Comparison of ENCODE assay signal across 11 cellular contexts in genomic region chr19:2170219-2170618, GRCh38. TPM values are rescaled to one million over a fixed set of nuclear protein-coding genes. Genes with fewer than 3 reads are reported as not detected.
A peak's percentile ranks its signal among the peaks of the same experiment; 100 is the strongest.
DNase-seq lines count a peak whose midpoint lies in the region; ATAC-seq, FAIRE-seq and TF ChIP-seq lines count a peak whose summit lies in the region.
"Had no signal": no experiment of that assay in that cellular context is flagged by ENCODE, and none has a peak within 500 bp of the region (broad histone marks: within the 10 kb centered on the region; RNA-seq: fewer than 3 reads in every experiment).

No MANE protein-coding gene starts in this region.

- no peak for FAIRE-seq in GM12878 (lab: Jason Lieb, UNC)

- in situ Hi-C loops in GM12878 (cut with MboI), result loop anchor here (5.0 kb wide), 1 partner anchor 102 kb away; no protein-coding TSS in a partner anchor

- no peak for ATAC-seq in Right ventricle myocardium inferior
- ATAC-seq in GM12878, result no peak
- no peak for ATAC-seq in upper lobe of left lung (ENCODE audit: low FRiP score in 2 of 2)
- ATAC-seq in HG02981 (IDR thresholded peaks at IDR 0.05; ENCODE audit: unreplicated experiment), result no peak
- no peak for ATAC-seq in HG03565 (IDR thresholded peaks at IDR 0.05; ENCODE audit: unreplicated experiment)

- SMC1A ChIA-PET in GM12878 (lab: Charles Lee; ENCODE audit: uncharacterized antibody, unreplicated experiment), result interaction anchor here (1.2 to 6.5 kb wide), 6 partner anchors 13 to 440 kb away, joined by 3 to 41 read pairs (median 4); partner anchors contain the start of gene PLEKHJ1

- peak; percentile 14 for DNase-seq in Right ventricle myocardium inferior (ENCODE audit: missing footprints)
- DNase-seq in cardiac septum (ENCODE audit: low spot score), result no peak
- DNase-seq in GM12878 (ENCODE audit: low read depth, low spot score), result no peak
- DNase-seq in mesothelial cell of epicardium (ENCODE audit: low spot score in 2 of 2, unreplicated experiment in 2 of 2), result no peak
- no peak for DNase-seq in upper lobe of left lung
- no peak for DNase-seq in DMS53 treated with DMSO at 0.1 percent for 48 hours (lab: John Stamatoyannopoulos, UW; ENCODE audit: unreplicated experiment)
- DNase-seq: effector CD8-positive, alpha-beta T cell; MG63; NCI-H82 had no signal

- WGBS in GM12878 (ENCODE audit: insufficient coverage, insufficient replicate concordance, low lambda C conversion rate, missing lambda C conversion rate), result 28% methylated on average over 12 of the region's 12 CpGs
- WGBS in upper lobe of left lung, 2 donors, result 79% methylated on average over 12 of the region's 12 CpGs

- H3K36me3 ChIP-seq in GM12878 (ENCODE audit: control insufficient read depth in 2 of 2, insufficient read depth in 2 of 2, low read length in 1 of 2) (peaks cover 4 to 10% of the 10 kb centered on the region in 2 experiments; a peak in 3 of 4 replicates), upper lobe of left lung (peaks cover 0 to 7% (median 0%) of the 10 kb centered on the region in 4 donors)

- TF ChIP-seq EP300 in GM12878 (IDR thresholded peaks at IDR 0.05; ENCODE audit: borderline replicate concordance in 1 of 2, control insufficient read depth in 1 of 2, low read depth in 2 of 2, low read length in 2 of 2) (no peak), upper lobe of left lung (IDR thresholded peaks at IDR 0.05) (no peak)

- CTCF ChIA-PET in GM12878 (lab: Yijun Ruan, JAX), result interaction anchor here (0.6 to 4.1 kb wide), 7 partner anchors 14 to 446 kb away, joined by 3 to 64 read pairs (median 4); no protein-coding TSS in a partner anchor

- TF ChIP-seq POLR2A in GM12878 (IDR thresholded peaks at IDR 0.05; ENCODE audit: low read depth, low read length) (no peak), upper lobe of left lung (IDR thresholded peaks at IDR 0.05) (no peak)

- BruUV-seq in GM12878 (replicated peaks; lab: Mats Ljungman, UMichigan), result no TSS peak

- peaks cover 96% of the 10 kb centered on the region for H3K79me2 ChIP-seq in GM12878 (ENCODE audit: control insufficient read depth, insufficient read depth, low read length)

- TF ChIP-seq CTCF in GM12878 (IDR thresholded peaks at IDR 0.05 in 2 of 3, conservative IDR thresholded peaks at IDR 0.05 in 1 of 3; ENCODE audit: control insufficient read depth in 2 of 3, extremely low read depth in 1 of 3, insufficient read depth in 1 of 3, low read depth in 3 of 3, low read length in 3 of 3) (no peak), mesothelial cell of epicardium (IDR thresholded peaks at IDR 0.05; ENCODE audit: unreplicated experiment) (no peak), upper lobe of left lung (IDR thresholded peaks at IDR 0.05) (no peak)

- peak overlapping the region; percentile 64 for H3K4me2 ChIP-seq in GM12878 (ENCODE audit: control insufficient read depth, insufficient read depth)

- H3K27me3 ChIP-seq in GM12878 (replicated peaks in 1 of 2; ENCODE audit: control insufficient read depth in 2 of 2, insufficient read depth in 2 of 2, low read length in 1 of 2) (no peaks in the 10 kb centered on the region), upper lobe of left lung (no peaks in the 10 kb centered on the region)
- H3K27me3 ChIP-seq: MG63 had no signal

- H3K4me1 ChIP-seq in GM12878 (ENCODE audit: control insufficient read depth, insufficient read depth, low read length), result peaks cover 49% of the 10 kb centered on the region
- peaks cover 67 to 78% (median 69%) of the 10 kb centered on the region in 4 donors for H3K4me1 ChIP-seq in upper lobe of left lung

- H3K9ac ChIP-seq in GM12878 (ENCODE audit: control insufficient read depth, insufficient read depth, low read length), result peak overlapping the region; percentile 59; the same call in 1 of the 2 replicates

- H3K27ac Mint-ChIP-seq in mesothelial cell of epicardium, result peak overlapping the region; percentile 62

- intact Hi-C loops in Right ventricle myocardium inferior (cut with DNase I), result no loop called here
- intact Hi-C loops in cardiac septum (cut with DNase I), result no loop called here
- intact Hi-C loops in GM12878 (cut with micrococcal nuclease; ENCODE audit: unreplicated experiment), result no loop called here

- no peak for TF ChIP-seq RAD21 in GM12878 (IDR thresholded peaks at IDR 0.05; ENCODE audit: insufficient read depth, low read depth, low read length)

- H3K27ac ChIP-seq in GM12878 (ENCODE audit: control insufficient read depth, insufficient read depth) (peak overlapping the region; percentile 74), upper lobe of left lung (peak overlapping the region; percentile 90 to 99 (median 96))

- peaks cover 3% of the 10 kb centered on the region for H3K36me3 Mint-ChIP-seq in mesothelial cell of epicardium

- H4K20me1 ChIP-seq in GM12878 (ENCODE audit: control insufficient read depth, insufficient read depth), result no peaks in the 10 kb centered on the region

- H2AFZ ChIP-seq in GM12878 (ENCODE audit: control insufficient read depth, low read depth, low read length), result no peak overlapping the region

- no peak overlapping the region for H3K4me3 Mint-ChIP-seq in mesothelial cell of epicardium

- H3K9me3 ChIP-seq in GM12878 (replicated peaks; ENCODE audit: control insufficient read depth, insufficient read depth, low read length) (no peaks in the 10 kb centered on the region; the same call in 2 of the 3 replicates), upper lobe of left lung (no peaks in the 10 kb centered on the region)
- H3K9me3 ChIP-seq: MG63 had no signal

- RAD21 ChIA-PET in GM12878 (lab: Charles Lee; ENCODE audit: unreplicated experiment), result interaction anchor here (0.8 to 4.4 kb wide), 13 partner anchors 12 to 451 kb away, joined by 3 to 46 read pairs (median 9); partner anchors contain the start of genes AP3D1 and PLEKHJ1

- peak overlapping the region; percentile 59; the same call in 1 of the 2 replicates for H3K4me3 ChIP-seq in GM12878
- no peak overlapping the region for H3K4me3 ChIP-seq in upper lobe of left lung
- H3K4me3 ChIP-seq: MG63 had no signal

- H3K9me3 Mint-ChIP-seq in mesothelial cell of epicardium, result no peaks in the 10 kb centered on the region

- peaks cover 58% of the 10 kb centered on the region for H3K4me1 Mint-ChIP-seq in mesothelial cell of epicardium

- POLR2A ChIA-PET in GM12878 (lab: Charles Lee), result interaction anchor here (1.2 to 4.4 kb wide), 8 partner anchors 12 to 116 kb away, joined by 3 to 53 read pairs (median 7); no protein-coding TSS in a partner anchor

- H3K27me3 Mint-ChIP-seq in mesothelial cell of epicardium (ENCODE audit: low read depth), result no peaks in the 10 kb centered on the region

RNA-seq across cellular contexts. Expression of gene DOT1L, which starts 6.5 kb away (rescaled TPM):
- total RNA-seq in Right ventricle myocardium inferior (9.7 TPM), cardiac septum (15.2 TPM), GM12878 (2014; rRNA removed) (9.2 and 9.5 TPM in 2 replicates), GM12878 (2014; rRNA removed; fragmentation: Illumina TruSeq; extraction: Trizol) (5.4 and 7.0 TPM in 2 replicates), GM12878 (2021) (54.7 and 59.5 TPM in 2 replicates), mesothelial cell of epicardium (54.1 to 59.1 TPM (median 58.2 TPM) in 3 replicates), upper lobe of left lung (100 to 1,000 TPM in 1 of 6 donors, 10 to 100 TPM in 5; 30.3 to 104 (median 37.2) TPM)
- total RNA-seq in GM12878 (2013; cell fraction: nucleolus; rRNA removed), result 105 and 107 TPM in 2 replicates
- polyA plus RNA-seq in GM12878 (2011; ENCODE audit: low read depth), result 4.5 TPM
- polyA plus RNA-seq in GM12878 (2011; rRNA removed) (7.1 and 11.4 TPM in 2 replicates), GM12878 (2014; fragmentation: Illumina TruSeq; extraction: Trizol) (2.9 and 9.6 TPM in 2 replicates), GM12878 (2014; fragmentation: Nextera tagmentation; extraction: Ambion mirVana) (under 1 TPM; 0.18 to 0.26 TPM), GM12878 (2014; rRNA removed) (22.2 and 29.1 TPM in 2 replicates), GM12878 (2016; fragmentation: Nextera tagmentation; extraction: Ambion mirVana) (10 to 100 TPM; 10.1 to 12.9 TPM)
- polyA plus RNA-seq in GM12878 (2011; cell fraction: cytosol; rRNA removed), result 15.1 and 16.5 TPM in 2 replicates
- polyA plus RNA-seq in GM12878 (2011; cell fraction: nucleus; rRNA removed), result 106 and 193 TPM in 2 replicates
- polyA plus RNA-seq in GM12878 (2012), result 17.8 and 23.1 TPM in 2 replicates
- polyA minus RNA-seq in GM12878 (2011; rRNA and poly(A)+ RNA removed), result 21.3 and 24.5 TPM in 2 replicates
- 19.2 and 22.3 TPM in 2 replicates for polyA minus RNA-seq in GM12878 (2011; cell fraction: cytosol; rRNA and poly(A)+ RNA removed)
- 26.8 and 37.7 TPM in 2 replicates for polyA minus RNA-seq in GM12878 (2011; cell fraction: nucleus; rRNA and poly(A)+ RNA removed)

RNA-seq across cellular contexts. Expression of gene AP3D1, which starts 18.9 kb away (rescaled TPM):
- total RNA-seq in Right ventricle myocardium inferior (71.8 TPM), cardiac septum (89.0 TPM), GM12878 (2014; rRNA removed) (71.8 and 74.1 TPM in 2 replicates), GM12878 (2014; rRNA removed; fragmentation: Illumina TruSeq; extraction: Trizol) (25.6 and 26.7 TPM in 2 replicates), GM12878 (2021) (98.4 and 108 TPM in 2 replicates), mesothelial cell of epicardium (107 to 116 TPM (median 115 TPM) in 3 replicates), upper lobe of left lung (100 to 1,000 TPM in 5 of 6 donors, 10 to 100 TPM in 1; 73.5 to 180 (median 115) TPM)
- 141 and 170 TPM in 2 replicates for total RNA-seq in GM12878 (2013; cell fraction: nucleolus; rRNA removed)
- 50.7 TPM for polyA plus RNA-seq in GM12878 (2011; ENCODE audit: low read depth)
- polyA plus RNA-seq in GM12878 (2011; rRNA removed) (21.1 and 58.0 TPM in 2 replicates), GM12878 (2014; fragmentation: Illumina TruSeq; extraction: Trizol) (42.5 and 68.7 TPM in 2 replicates), GM12878 (2014; fragmentation: Nextera tagmentation; extraction: Ambion mirVana) (1 to 10 TPM; 1.5 to 3.0 TPM), GM12878 (2014; rRNA removed) (67.6 and 77.8 TPM in 2 replicates), GM12878 (2016; fragmentation: Nextera tagmentation; extraction: Ambion mirVana) (10 to 100 TPM; 19.4 to 60.2 TPM)
- 88.7 and 101 TPM in 2 replicates for polyA plus RNA-seq in GM12878 (2011; cell fraction: cytosol; rRNA removed)
- polyA plus RNA-seq in GM12878 (2011; cell fraction: nucleus; rRNA removed), result 363 and 377 TPM in 2 replicates
- polyA plus RNA-seq in GM12878 (2012), result 74.6 and 86.8 TPM in 2 replicates
- 83.2 and 90.6 TPM in 2 replicates for polyA minus RNA-seq in GM12878 (2011; rRNA and poly(A)+ RNA removed)
- 49.0 and 54.4 TPM in 2 replicates for polyA minus RNA-seq in GM12878 (2011; cell fraction: cytosol; rRNA and poly(A)+ RNA removed)
- polyA minus RNA-seq in GM12878 (2011; cell fraction: nucleus; rRNA and poly(A)+ RNA removed), result 64.4 and 69.8 TPM in 2 replicates
